8 cellular contexts compared by ENCODE assay signal in genomic region chr1:148361427-148361901, GRCh38.
A peak's percentile ranks its signal among the peaks of the same experiment; 100 is the strongest.
DNase-seq lines count a peak whose midpoint lies in the region; ATAC-seq, FAIRE-seq and TF ChIP-seq lines count a peak whose summit lies in the region.
"Not testable (repeated sequence)": the region's sequence is repeated elsewhere in the genome, so short reads cannot be mapped to it uniquely, and the experiment has no call there.

No MANE protein-coding gene starts in this region.

- intact Hi-C loops in PC-9 (cut with micrococcal nuclease; ENCODE audit: unreplicated experiment), result not testable (repeated sequence)

- H3K27ac Mint-ChIP-seq in HFFc6, result not testable (repeated sequence)
- peak overlapping the region in 3 of 6 donors; percentile 1 to 51 (median 9) for H3K27ac Mint-ChIP-seq in naive B cell

- H3K36me3 ChIP-seq in PC-9 (ENCODE audit: low read depth); bronchial epithelial cell (ENCODE audit: control insufficient read depth, insufficient read depth, low read length); cardiac muscle cell: not testable (repeated sequence)

- H3K4me3 Mint-ChIP-seq in HFFc6 (peak overlapping the region; percentile 24; the same call in 1 of the 2 replicates), naive B cell (peak overlapping the region; percentile 75 to 92 (median 88))

- H3K4me1 ChIP-seq in PC-9 (replicated peaks; ENCODE audit: insufficient read depth), result peaks cover 27% of the 10 kb centered on the region
- not testable (repeated sequence) for H3K4me1 ChIP-seq in cardiac muscle cell (ENCODE audit: low read depth)

- H3K27me3 Mint-ChIP-seq in HFFc6 (ENCODE audit: insufficient read depth), result peaks cover 26% of the 10 kb centered on the region
- peaks cover 45 to 65% (median 54%) of the 10 kb centered on the region in 3 donors for H3K27me3 Mint-ChIP-seq in naive B cell

- H3K27ac ChIP-seq in PC-9, cardiac muscle cell: not testable (repeated sequence)

- H3K36me3 Mint-ChIP-seq in HFFc6 (ENCODE audit: low read depth); naive B cell: not testable (repeated sequence)

- H3K4me3 ChIP-seq in PC-9 (peak overlapping the region; percentile 44; the same call in 1 of the 2 replicates), bronchial epithelial cell (ENCODE audit: low read depth, low read length) (peak overlapping the region; percentile 1), cardiac muscle cell (peak overlapping the region; percentile 12)

- not testable (repeated sequence) for H3K9me3 Mint-ChIP-seq in HFFc6, naive B cell

- H3K79me2 ChIP-seq in PC-9 (ENCODE audit: low read depth), result not testable (repeated sequence)

- CTCF ChIA-PET in PC-9 (lab: Charles Lee), result not testable (repeated sequence)

- POLR2A ChIA-PET in PC-9 (lab: Charles Lee; ENCODE audit: unreplicated experiment), result not testable (repeated sequence)

- peak in 1 of 2 donors; percentile 25 for ATAC-seq in naive B cell (ENCODE audit: low read depth in 2 of 2)

- not testable (repeated sequence) for H3K9me3 ChIP-seq in PC-9 (ENCODE audit: insufficient read depth, low read depth); cardiac muscle cell (ENCODE audit: low read depth)

- TF ChIP-seq CTCF in HFFc6 (IDR thresholded peaks at IDR 0.05), result peak; percentile 53
- TF ChIP-seq CTCF in PC-9 (conservative IDR thresholded peaks at IDR 0.05), result peak; percentile 50; the same call in 1 of the 2 replicates
- TF ChIP-seq CTCF in bronchial epithelial cell (IDR thresholded peaks at IDR 0.05; ENCODE audit: insufficient read depth, low read length, severe bottlenecking), result peak; percentile 45
- peak; percentile 61 for TF ChIP-seq CTCF in cardiac muscle cell (IDR thresholded peaks at IDR 0.05; ENCODE audit: low read depth, low read length)

- peaks cover 11% of the 10 kb centered on the region; the same call in 1 of the 2 replicates for H3K4me1 Mint-ChIP-seq in HFFc6 (ENCODE audit: low read depth)
- peaks cover 18 to 24% (median 21%) of the 10 kb centered on the region in 3 donors for H3K4me1 Mint-ChIP-seq in naive B cell

- peaks cover 16% of the 10 kb centered on the region; the same call in 1 of the 2 replicates for H3F3A ChIP-seq in PC-9 (ENCODE audit: insufficient read depth, low read depth)

- H3K4me2 ChIP-seq in PC-9, result peak overlapping the region; percentile 59; the same call in 1 of the 2 replicates

- not testable (repeated sequence) for H4K20me1 ChIP-seq in PC-9 (ENCODE audit: insufficient read depth)

- not testable (repeated sequence) for H3K9me2 ChIP-seq in PC-9 (ENCODE audit: insufficient read depth)

- FAIRE-seq in bronchial epithelial cell (lab: Jason Lieb, UNC), result not testable (repeated sequence)

- BruUV-seq in PC-9 (replicated peaks; lab: Mats Ljungman, UMichigan), result not testable (repeated sequence)

- DNase-seq in CD1c-positive myeloid dendritic cell (ENCODE audit: extremely low spot score), result peak; percentile 31
- not testable (repeated sequence) for DNase-seq in HFFc6
- peak; percentile 51 to 66 for DNase-seq in PC-9
- peak; percentile 26 for DNase-seq in activated T-cell treated with anti-CD3 and anti-CD28 coated beads for 24 hours (ENCODE audit: low read depth)
- DNase-seq in bronchial epithelial cell (ENCODE audit: low read depth), result peak; percentile 82
- peak; percentile 32 to 60 for DNase-seq in cardiac muscle cell (ENCODE audit: low read depth in 1 of 2, low spot score in 1 of 2)
- peak; percentile 25 for DNase-seq in naive B cell
- peak; percentile 37 to 49 for DNase-seq in stimulated activated CD4-positive, alpha-beta T cell treated with anti-CD3 and anti-CD28 coated beads, Interleukin-4, amount 100 ng/mL, for 4 hours

- not testable (repeated sequence) for H3K27me3 ChIP-seq in PC-9 (ENCODE audit: insufficient read depth, low read depth); bronchial epithelial cell (ENCODE audit: control insufficient read depth, insufficient read depth, low read length)
- peaks cover 57% of the 10 kb centered on the region for H3K27me3 ChIP-seq in cardiac muscle cell

- not testable (repeated sequence) for H2AFZ ChIP-seq in PC-9
